In genomic region chr5:168027002-168027401, GRCh38 we compare ENCODE assay signal across 19 cellular contexts.
DNase-seq lines count a peak whose midpoint lies in the region; ATAC-seq and TF ChIP-seq lines count a peak whose summit lies in the region.
"Had no signal": no experiment of that assay in that cellular context is flagged by ENCODE, and none has a peak within 500 bp of the region (broad histone marks: within the 10 kb centered on the region; RNA-seq: fewer than 3 reads in every experiment).

No MANE protein-coding gene starts in this region.

- H3K36me3 ChIP-seq in heart left ventricle, result no peaks in the 10 kb centered on the region
- no peaks in the 10 kb centered on the region for H3K36me3 ChIP-seq in sigmoid colon
- H3K36me3 ChIP-seq: HAP-1 had no signal

- H3K9me3 ChIP-seq in heart left ventricle (no peaks in the 10 kb centered on the region), sigmoid colon (peaks cover 0 to 5% (median 0%) of the 10 kb centered on the region in 4 donors)
- H3K9me3 ChIP-seq: Caco-2, HAP-1 had no signal

- H3K27me3 ChIP-seq in heart left ventricle, result no peaks in the 10 kb centered on the region
- H3K27me3 ChIP-seq in sigmoid colon, result no peaks in the 10 kb centered on the region
- H3K27me3 ChIP-seq: BLaER1 had no signal

- H3K27me3 Mint-ChIP-seq in stimulated activated naive B cell treated with anti-CD40 and anti-IgM and Interleukin-4, amounts not matched to agents 10 μg/mL and 1 μg/mL and 100 μg/mL, for 72 hours, result peaks cover 0 to 4% of the 10 kb centered on the region in 2 donors

- H3K4me3 ChIP-seq in heart left ventricle (no peak overlapping the region), sigmoid colon (no peak overlapping the region)
- H3K4me3 ChIP-seq: BLaER1, HAP-1 had no signal

- peak overlapping the region in 8 of 12 donors; percentile 10 to 58 (median 34) for H3K27ac ChIP-seq in heart left ventricle
- peak overlapping the region in 3 of 4 donors; percentile 41 to 44 (median 43) for H3K27ac ChIP-seq in sigmoid colon
- H3K27ac ChIP-seq: 22Rv1, BLaER1, C4-2B had no signal

- WGBS in heart left ventricle, 4 donors, result 32 to 44% (median 38%) methylated on average over 6 of the region's 6 CpGs
- WGBS in sigmoid colon, 2 donors, result 77 to 79% methylated on average over 6 of the region's 6 CpGs

- no peak for TF ChIP-seq CTCF in heart left ventricle (IDR thresholded peaks at IDR 0.05)
- TF ChIP-seq CTCF in sigmoid colon (IDR thresholded peaks at IDR 0.05), result no peak

- intact Hi-C loops in heart left ventricle (cut with DNase I), result loop anchor here in 4 of 10 donors (10.0 kb wide), 3 partner anchors 92 to 302 kb away; no protein-coding TSS in a partner anchor
- intact Hi-C loops in Right ventricle myocardium inferior (cut with DNase I), result no loop called here
- intact Hi-C loops in left ventricle myocardium superior (cut with micrococcal nuclease), result loop anchor here (10.0 kb wide), 1 partner anchor 302 kb away; no protein-coding TSS in a partner anchor
- intact Hi-C loops in sigmoid colon (cut with DNase I), result no loop called here

- no peaks in the 10 kb centered on the region for H3K4me1 Mint-ChIP-seq in stimulated activated naive B cell treated with anti-CD40 and anti-IgM and Interleukin-4, amounts not matched to agents 10 μg/mL and 1 μg/mL and 100 μg/mL, for 72 hours
- H3K4me1 Mint-ChIP-seq: B cell; CD4-positive, CD25-positive, alpha-beta regulatory T cell had no signal

- H3K9me3 Mint-ChIP-seq in stimulated activated naive B cell treated with anti-CD40 and anti-IgM and Interleukin-4, amounts not matched to agents 10 μg/mL and 1 μg/mL and 100 μg/mL, for 72 hours, result peaks cover 1 to 9% of the 10 kb centered on the region in 2 donors
- H3K9me3 Mint-ChIP-seq: HFFc6 had no signal

- H3K4me1 ChIP-seq in heart left ventricle (peaks cover 0 to 58% (median 7%) of the 10 kb centered on the region in 12 donors), sigmoid colon (peaks cover 0 to 31% (median 24%) of the 10 kb centered on the region in 4 donors)
- H3K4me1 ChIP-seq: BLaER1, Caco-2, HAP-1 had no signal

- ATAC-seq in heart left ventricle (peak in 3 of 4 donors; percentile 8 to 62 (median 54)), Right ventricle myocardium inferior (no peak), left ventricle myocardium superior (peak; percentile 31)
- no peak for ATAC-seq in stimulated activated naive B cell treated with anti-CD40 and anti-IgM and Interleukin-4, amounts not matched to agents 10 μg/mL and 1 μg/mL and 100 μg/mL, for 72 hours (replicated peaks)
- ATAC-seq: CD8-positive, alpha-beta T cell had no signal

- H3K4me3 Mint-ChIP-seq in stimulated activated naive B cell treated with anti-CD40 and anti-IgM and Interleukin-4, amounts not matched to agents 10 μg/mL and 1 μg/mL and 100 μg/mL, for 72 hours, result no peak overlapping the region
- H3K4me3 Mint-ChIP-seq: B cell; CD4-positive, CD25-positive, alpha-beta regulatory T cell; CD8-positive, alpha-beta T cell; HFFc6 had no signal

- H3K27ac Mint-ChIP-seq in stimulated activated naive B cell treated with anti-CD40 and anti-IgM and Interleukin-4, amounts not matched to agents 10 μg/mL and 1 μg/mL and 100 μg/mL, for 72 hours, result no peak overlapping the region
- H3K27ac Mint-ChIP-seq: B cell; CD4-positive, CD25-positive, alpha-beta regulatory T cell; CD8-positive, alpha-beta T cell; HFFc6 had no signal

- DNase-seq in NCI-H524 (lab: John Stamatoyannopoulos, UW), result peak; percentile 10 to 44
- no peak for DNase-seq in NCI-H524 treated with DMSO at 0.1 percent for 48 hours (lab: John Stamatoyannopoulos, UW)
- peak in 1 of 5 donors; percentile 51 for DNase-seq in heart left ventricle
- no peak for DNase-seq in Right ventricle myocardium inferior (ENCODE audit: missing footprints)
- DNase-seq in left ventricle myocardium superior, result no peak
- DNase-seq in sigmoid colon, result no peak
- no peak for DNase-seq in stimulated activated naive B cell treated with anti-CD40 and anti-IgM and Interleukin-4, amounts not matched to agents 10 μg/mL and 1 μg/mL and 100 μg/mL, for 72 hours
- DNase-seq: Caco-2; CD4-positive, CD25-positive, alpha-beta regulatory T cell; CD8-positive, alpha-beta T cell; DMS153; DND-41; GOT3; HFFc6 had no signal

- no peak for TF ChIP-seq EP300 in sigmoid colon (IDR thresholded peaks at IDR 0.05)

- TF ChIP-seq POLR2A in heart left ventricle (IDR thresholded peaks at IDR 0.05) (no peak), sigmoid colon (IDR thresholded peaks at IDR 0.05) (no peak)

- H3K36me3 Mint-ChIP-seq in stimulated activated naive B cell treated with anti-CD40 and anti-IgM and Interleukin-4, amounts not matched to agents 10 μg/mL and 1 μg/mL and 100 μg/mL, for 72 hours, result no peaks in the 10 kb centered on the region
- H3K36me3 Mint-ChIP-seq: CD4-positive, CD25-positive, alpha-beta regulatory T cell; CD8-positive, alpha-beta T cell had no signal

Comparison
In these comparisons a context has a peak if more than half of its experiments do, and no peak if none do; other contexts are left out.
1. DNase-seq: peak in NCI-H524 (2 of 2); none in NCI-H524 treated with DMSO at 0.1 percent for 48 hours (single experiment), Right ventricle myocardium inferior (single experiment), left ventricle myocardium superior (single experiment), sigmoid colon (single experiment) and stimulated activated naive B cell treated with anti-CD40 and anti-IgM and Interleukin-4, amounts not matched to agents 10 μg/mL and 1 μg/mL and 100 μg/mL, for 72 hours (single experiment).
2. ATAC-seq: peak in heart left ventricle (3 of 4) and left ventricle myocardium superior (single experiment); none in Right ventricle myocardium inferior (single experiment) and stimulated activated naive B cell treated with anti-CD40 and anti-IgM and Interleukin-4, amounts not matched to agents 10 μg/mL and 1 μg/mL and 100 μg/mL, for 72 hours (0 of 2).